ENCODE assay signal across 8 cellular contexts in the genomic region with DNA sequence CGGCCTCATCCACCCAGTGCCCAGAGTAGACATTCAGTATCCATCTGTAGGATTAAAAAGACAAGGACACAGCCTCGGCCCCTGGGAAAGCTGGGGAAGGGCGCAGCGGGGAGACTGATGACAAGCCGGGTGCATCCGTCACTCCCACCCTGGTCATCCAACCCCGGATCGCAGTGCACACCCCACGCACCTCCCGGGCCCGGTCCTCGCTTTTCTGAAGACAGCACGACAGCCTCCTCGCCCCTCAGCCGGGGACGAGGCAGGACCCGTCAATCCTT. TPM values are rescaled to one million over a fixed set of nuclear protein-coding genes. Genes with fewer than 3 reads are reported as not detected.
DNase-seq lines count a peak whose midpoint lies in the region; ATAC-seq and TF ChIP-seq lines count a peak whose summit lies in the region.

No MANE protein-coding gene starts in this region.

- H3K27me3 ChIP-seq in HUES64 (ENCODE audit: insufficient read depth, low read length): peaks cover 15% of the 10 kb centered on the region

- H3K27me3 Mint-ChIP-seq in activated T-helper 17 cell treated with anti-CD3 and anti-CD28 coated beads, Interleukin-2, amount 50 U/mL, for 72 hours: no peaks in the 10 kb centered on the region

- DNase-seq in AG09309 (ENCODE audit: low read depth) (no peak), head of caudate nucleus (peak in 31 of 42 donors; percentile 13 to 71 (median 40)), retinal pigment epithelial cell (ENCODE audit: low read depth) (no peak), NOMO-1 treated with dmso at 0.1 percent for 144 hours (lab: John Stamatoyannopoulos, UW; ENCODE audit: unreplicated experiment) (no peak), SIG-M5 (lab: John Stamatoyannopoulos, UW) (no peak)

- peaks cover 41% of the 10 kb centered on the region for H3K36me3 Mint-ChIP-seq in activated T-helper 17 cell treated with anti-CD3 and anti-CD28 coated beads, Interleukin-2, amount 50 U/mL, for 72 hours (ENCODE audit: low read depth)

- H3K9me3 ChIP-seq in HUES64 (ENCODE audit: insufficient read depth, low read depth, low read length): no peaks in the 10 kb centered on the region

- peaks cover 21% of the 10 kb centered on the region for H3K4me1 ChIP-seq in HUES64 (ENCODE audit: insufficient read depth, low read length)

- no peaks in the 10 kb centered on the region for H3K36me3 ChIP-seq in HUES64 (ENCODE audit: insufficient read depth, low read length)

- WGBS in HUES64: under 1% methylated on average over 17 of the region's 17 CpGs

- H3K27ac Mint-ChIP-seq in activated T-helper 17 cell treated with anti-CD3 and anti-CD28 coated beads, Interleukin-2, amount 50 U/mL, for 72 hours: peak overlapping the region; percentile 98

- no peak for TF ChIP-seq CTCF in AG09309 (IDR thresholded peaks at IDR 0.05; ENCODE audit: control insufficient read depth, insufficient read depth, low read depth, low read length, missing control alignments)
- no peak for TF ChIP-seq CTCF in retinal pigment epithelial cell (conservative IDR thresholded peaks at IDR 0.05; ENCODE audit: low read depth, low read length)

- H3K27ac ChIP-seq in HUES64 (ENCODE audit: low read depth, low read length): no peak overlapping the region

- H3K9ac ChIP-seq in HUES64 (ENCODE audit: low read depth, low read length): peak overlapping the region; percentile 84; the same call in 1 of the 2 replicates

- intact Hi-C loops in head of caudate nucleus (cut with DNase I): loop anchor here (5.0 to 10.0 kb wide), 3 partner anchors 36 to 306 kb away; no protein-coding TSS in a partner anchor

- H3K4me3 ChIP-seq in AG09309 (ENCODE audit: control insufficient read depth, low read depth, low read length) (peak overlapping the region; percentile 88), HUES64 (ENCODE audit: low read length) (peak overlapping the region; percentile 87), retinal pigment epithelial cell (ENCODE audit: low read length) (peak overlapping the region; percentile 86)

- peaks cover 25% of the 10 kb centered on the region for H3K4me1 Mint-ChIP-seq in activated T-helper 17 cell treated with anti-CD3 and anti-CD28 coated beads, Interleukin-2, amount 50 U/mL, for 72 hours

- peak; percentile 20 for ATAC-seq in activated T-helper 17 cell treated with anti-CD3 and anti-CD28 coated beads, Interleukin-2, amount 50 U/mL, for 72 hours (replicated peaks)
- ATAC-seq in GM18498 (IDR thresholded peaks at IDR 0.05; ENCODE audit: unreplicated experiment): no peak

- no peaks in the 10 kb centered on the region for H3K9me3 Mint-ChIP-seq in activated T-helper 17 cell treated with anti-CD3 and anti-CD28 coated beads, Interleukin-2, amount 50 U/mL, for 72 hours

- H3K4me3 Mint-ChIP-seq in activated T-helper 17 cell treated with anti-CD3 and anti-CD28 coated beads, Interleukin-2, amount 50 U/mL, for 72 hours: peak overlapping the region; percentile 100

RNA-seq across cellular contexts. Expression of a gene that starts 1.1 kb away (rescaled TPM):
- polyA plus RNA-seq in HUES64 (2013, experiment 1 of 2): 7.5 TPM
- polyA plus RNA-seq in HUES64 (2013, experiment 2 of 2): 10.5 TPM
- total RNA-seq in activated T-helper 17 cell treated with anti-CD3 and anti-CD28 coated beads, Interleukin-2, amount 50 U/mL, for 72 hours: 10 to 100 TPM; 21.7 to 22.3 TPM

Comparison
In these comparisons a context has a peak if more than half of its experiments do, and no peak if none do; other contexts are left out.
1. DNase-seq: peak in head of caudate nucleus (31 of 42); none in AG09309 (single experiment), retinal pigment epithelial cell (single experiment), NOMO-1 treated with dmso at 0.1 percent for 144 hours (single experiment) and SIG-M5 (single experiment).
2. Peak in every context shown above with its lines, with median percentiles within 50 percentile points of each other: H3K4me3 ChIP-seq.